Comparison of ENCODE assay signal across 7 cellular contexts in the genomic region with DNA sequence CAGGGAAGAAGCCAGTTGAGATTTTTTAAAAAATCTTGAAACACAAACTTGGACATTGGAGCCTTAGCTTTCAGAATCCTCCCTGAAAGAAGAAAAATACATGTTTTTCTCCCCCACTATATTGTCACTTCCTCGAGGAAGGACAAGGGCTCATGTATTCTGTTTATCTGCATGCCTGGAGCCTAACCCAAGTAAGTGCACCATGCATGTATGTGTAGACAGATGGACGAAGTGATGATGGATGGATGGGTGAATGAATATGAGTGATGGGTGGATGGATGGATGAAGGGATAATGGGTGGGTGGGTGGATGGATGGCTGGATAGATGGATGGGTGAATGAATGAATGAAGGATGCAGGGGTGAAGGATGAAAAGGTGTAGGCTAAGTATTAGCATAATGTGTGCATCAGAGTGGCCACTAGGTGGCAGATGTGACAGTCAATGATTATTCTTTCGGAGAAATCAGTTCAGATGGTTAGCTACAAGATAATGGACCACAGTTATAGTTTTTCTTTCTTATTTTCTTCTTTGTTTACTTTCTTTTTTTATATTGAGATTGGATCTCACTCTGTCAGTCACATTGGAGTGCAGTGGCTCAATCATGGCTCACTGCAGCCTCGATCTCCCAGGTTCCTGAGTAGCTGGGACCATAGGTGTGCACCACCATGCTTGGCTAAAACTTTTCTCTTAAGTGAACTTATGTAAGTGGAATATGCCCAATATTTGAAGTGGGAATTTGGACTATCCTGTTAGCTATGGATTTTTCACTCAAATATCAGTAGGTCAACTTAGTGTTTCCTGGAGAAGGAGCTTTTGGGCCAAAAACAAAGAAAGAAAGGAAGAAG. TPM values are rescaled to one million over a fixed set of nuclear protein-coding genes. Genes with fewer than 3 reads are reported as not detected.
A peak's percentile ranks its signal among the peaks of the same experiment; 100 is the strongest.
DNase-seq lines count a peak whose midpoint lies in the region; ATAC-seq, FAIRE-seq and TF ChIP-seq lines count a peak whose summit lies in the region.

No MANE protein-coding gene starts in this region.

- ATAC-seq in GM19438 (IDR thresholded peaks at IDR 0.05; ENCODE audit: low read depth, unreplicated experiment) (peak; percentile 93), HG03432 (IDR thresholded peaks at IDR 0.05; ENCODE audit: unreplicated experiment) (peak; percentile 94)

- no peaks in the 10 kb centered on the region for H3K9me2 ChIP-seq in PC-9 (ENCODE audit: insufficient read depth)

- BruUV-seq in PC-9 (replicated peaks; lab: Mats Ljungman, UMichigan): no TSS peak

- no peak overlapping the region for H3K27ac ChIP-seq in PC-9
- no peak overlapping the region for H3K27ac ChIP-seq in astrocyte (ENCODE audit: low read depth, low read length)

- intact Hi-C loops in PC-9 (cut with micrococcal nuclease; ENCODE audit: unreplicated experiment): loop anchor here (2.0 kb wide), 1 partner anchor 822 kb away; no protein-coding TSS in a partner anchor

- no peak overlapping the region for H3K9ac ChIP-seq in astrocyte (ENCODE audit: low read length)

- in situ Hi-C loops in G401 (cut with HindIII; ENCODE audit: low sequenced_read_pairs): no loop called here

- peaks cover 9% of the 10 kb centered on the region for H3K9me3 Mint-ChIP-seq in astrocyte (ENCODE audit: unreplicated experiment)

- H3K27me3 ChIP-seq in PC-9 (ENCODE audit: insufficient read depth, low read depth) (no peaks in the 10 kb centered on the region), astrocyte (ENCODE audit: insufficient read depth, low read length) (peaks cover 9% of the 10 kb centered on the region)

- H3K4me2 ChIP-seq in PC-9 (no peak overlapping the region), astrocyte (ENCODE audit: low read length) (no peak overlapping the region)

- peak; percentile 97 for TF ChIP-seq CTCF in PC-9 (conservative IDR thresholded peaks at IDR 0.05)
- peak; percentile 83 for TF ChIP-seq CTCF in astrocyte (IDR thresholded peaks at IDR 0.05; ENCODE audit: insufficient read depth, low read depth, low read length)

- peak; percentile 73 for FAIRE-seq in astrocyte (lab: Jason Lieb, UNC)

- H4K20me1 ChIP-seq in PC-9 (ENCODE audit: insufficient read depth) (no peaks in the 10 kb centered on the region), astrocyte (ENCODE audit: insufficient read depth, low read length) (no peaks in the 10 kb centered on the region)

- peaks cover 17% of the 10 kb centered on the region for H3K27me3 Mint-ChIP-seq in astrocyte (ENCODE audit: low read depth, unreplicated experiment)

- H3F3A ChIP-seq in PC-9 (ENCODE audit: insufficient read depth, low read depth): no peaks in the 10 kb centered on the region

- H2AFZ ChIP-seq in PC-9 (no peak overlapping the region), astrocyte (ENCODE audit: low read depth, low read length) (no peak overlapping the region)

- POLR2A ChIA-PET in PC-9 (lab: Charles Lee; ENCODE audit: unreplicated experiment): interaction anchor here (0.6 kb wide), 1 partner anchor 183 kb away, joined by 3 read pairs; no protein-coding TSS in a partner anchor

- DNase-seq in G401 (ENCODE audit: low spot score) (peak; percentile 29), PC-9 (peak in 1 of 2 experiments; percentile 25), astrocyte (ENCODE audit: low read depth) (no peak), iris pigment epithelial cell (ENCODE audit: low read depth) (peak; percentile 36)
- DNase-seq in stimulated activated CD8-positive, alpha-beta memory T cell treated with anti-CD3 and anti-CD28 coated beads, Interleukin-12 subunit alpha, Interleukin-12 subunit beta, amount 100 ng/mL, for 1 hour (ENCODE audit: low read depth): peak; percentile 18

- H3K4me1 Mint-ChIP-seq in astrocyte (ENCODE audit: low read depth, unreplicated experiment): no peaks in the 10 kb centered on the region

- H3K4me3 ChIP-seq in PC-9: no peak overlapping the region
- H3K4me3 ChIP-seq in astrocyte (ENCODE audit: insufficient read depth, low read depth, low read length): no peak overlapping the region

- no peaks in the 10 kb centered on the region for H3K36me3 Mint-ChIP-seq in astrocyte (ENCODE audit: low read depth, unreplicated experiment)

- H3K36me3 ChIP-seq in PC-9 (ENCODE audit: low read depth) (no peaks in the 10 kb centered on the region), astrocyte (ENCODE audit: insufficient read depth, low read length) (no peaks in the 10 kb centered on the region)

- H3K79me2 ChIP-seq in PC-9 (ENCODE audit: low read depth): no peaks in the 10 kb centered on the region
- no peaks in the 10 kb centered on the region for H3K79me2 ChIP-seq in astrocyte (ENCODE audit: insufficient read depth, low read length)

- H3K4me1 ChIP-seq in PC-9 (replicated peaks; ENCODE audit: insufficient read depth): no peaks in the 10 kb centered on the region
- H3K4me1 ChIP-seq in astrocyte (ENCODE audit: insufficient read depth, low read length): no peaks in the 10 kb centered on the region

- no peak overlapping the region for H3K27ac Mint-ChIP-seq in astrocyte (ENCODE audit: unreplicated experiment)

- CTCF ChIA-PET in PC-9 (lab: Charles Lee): interaction anchor here (0.6 to 1.0 kb wide), 5 partner anchors 14 to 302 kb away, joined by 3 to 5 read pairs (median 3); no protein-coding TSS in a partner anchor

- H3K9me3 ChIP-seq in PC-9 (ENCODE audit: insufficient read depth, low read depth): no peaks in the 10 kb centered on the region; the same call in 1 of the 2 replicates
- H3K9me3 ChIP-seq in astrocyte (ENCODE audit: insufficient read depth, low read depth, low read length): no peaks in the 10 kb centered on the region

- no peak overlapping the region for H3K4me3 Mint-ChIP-seq in astrocyte (ENCODE audit: unreplicated experiment)

RNA-seq across cellular contexts. Expression of a gene that starts 18.5 kb away (rescaled TPM):
- total RNA-seq in G401 (2014; rRNA removed; shearing (Covaris generic)): 8.5 and 10.7 TPM in 2 replicates
- total RNA-seq in PC-9 (2021): 29.7 and 31.3 TPM in 2 replicates
- 28.7 and 29.1 TPM in 2 replicates for total RNA-seq in astrocyte

RNA-seq across cellular contexts. Expression of a gene that starts 55.9 kb away (rescaled TPM):
- 2.5 and 15.1 TPM in 2 replicates for total RNA-seq in G401 (2014; rRNA removed; shearing (Covaris generic))
- 33.6 and 54.8 TPM in 2 replicates for total RNA-seq in PC-9 (2021)
- 32.2 and 33.7 TPM in 2 replicates for total RNA-seq in astrocyte
